Comparison of ENCODE assay signal across 22 cellular contexts in genomic region chr1:239164451-239165180, GRCh38.
DNase-seq lines count a peak whose midpoint lies in the region; ATAC-seq, FAIRE-seq and TF ChIP-seq lines count a peak whose summit lies in the region.
"Had no signal": no experiment of that assay in that cellular context is flagged by ENCODE, and none has a peak within 500 bp of the region (broad histone marks: within the 10 kb centered on the region; RNA-seq: fewer than 3 reads in every experiment).

No MANE protein-coding gene starts in this region.

- H3K4me1 Mint-ChIP-seq in immature natural killer cell = no peaks in the 10 kb centered on the region
- H3K4me1 Mint-ChIP-seq: GM23338, H9 had no signal

- BruUV-seq in PC-3 (replicated peaks; lab: Mats Ljungman, UMichigan) = no TSS peak

- DNase-seq in HPDE6-E6E7 (ENCODE audit: extremely low spot score) (peak; percentile 31), PC-3 (peak; percentile 97), bronchial epithelial cell (ENCODE audit: low read depth) (peak; percentile 90), renal cortical epithelial cell (ENCODE audit: low read depth) (peak; percentile 17), immature natural killer cell (no peak)
- DNase-seq in activated CD8-positive, alpha-beta memory T cell treated with anti-CD3 and anti-CD28 coated beads for 24 hours = no peak
- DNase-seq: C1 segment of cervical spinal cord; Caco-2; CD8-positive, alpha-beta T cell; DMS 273 treated with DMSO at 0.1 percent for 48 hours; DMS79 treated with DMSO at 0.1 percent for 48 hours; H9; KBM-7; MM.1S; NCI-H2029; NCI-H526 treated with DMSO at 0.1 percent for 48 hours; Right ventricle myocardium superior had no signal

- no peaks in the 10 kb centered on the region for H4K20me1 ChIP-seq in PC-3 (ENCODE audit: low read length)

- CTCF ChIA-PET in PC-3 (lab: Charles Lee) = no interaction called here

- no peaks in the 10 kb centered on the region for H3K36me3 Mint-ChIP-seq in immature natural killer cell
- H3K36me3 Mint-ChIP-seq: CD8-positive, alpha-beta T cell had no signal

- peaks cover 26% of the 10 kb centered on the region for H3K4me1 ChIP-seq in PC-3 (ENCODE audit: insufficient read depth, low read length)
- H3K4me1 ChIP-seq: Caco-2, SJSA1 had no signal

- no peak overlapping the region for H2AFZ ChIP-seq in PC-3 (ENCODE audit: low read length)
- H2AFZ ChIP-seq: GM23338 had no signal

- intact Hi-C loops in PC-3 (cut with micrococcal nuclease) = loop anchor here (5.0 to 10.0 kb wide), 2 partner anchors 202 to 220 kb away; partner anchors contain the start of gene CHRM3

- H3F3A ChIP-seq in PC-3 (ENCODE audit: low read length, unreplicated experiment) = peaks cover 4% of the 10 kb centered on the region

- POLR2A ChIA-PET in PC-3 (lab: Charles Lee; ENCODE audit: unreplicated experiment) = interaction anchor here (0.6 kb wide), 1 partner anchor 184 kb away, joined by 6 read pairs; no protein-coding TSS in a partner anchor

- H3K27ac Mint-ChIP-seq in immature natural killer cell = no peak overlapping the region
- H3K27ac Mint-ChIP-seq: CD8-positive, alpha-beta T cell; GM23338; H9 had no signal

- no peak overlapping the region for H3K4me3 Mint-ChIP-seq in immature natural killer cell
- H3K4me3 Mint-ChIP-seq: CD8-positive, alpha-beta T cell; GM23338; H9 had no signal

- no peaks in the 10 kb centered on the region; the same call in 1 of the 2 replicates for H3K9me3 ChIP-seq in PC-3 (ENCODE audit: low read length)
- H3K9me3 ChIP-seq: Caco-2, SJSA1 had no signal

- H3K27ac ChIP-seq in PC-3 (ENCODE audit: low read length) = peak overlapping the region; percentile 38
- H3K27ac ChIP-seq: SJSA1 had no signal

- H3K36me3 ChIP-seq in PC-3 (ENCODE audit: low read depth, low read length) = no peaks in the 10 kb centered on the region
- no peaks in the 10 kb centered on the region for H3K36me3 ChIP-seq in bronchial epithelial cell (ENCODE audit: control insufficient read depth, insufficient read depth, low read length)
- H3K36me3 ChIP-seq: SJSA1 had no signal

- H3K9me3 Mint-ChIP-seq in immature natural killer cell = peaks cover under 1 to 9% (median 3%) of the 10 kb centered on the region in 6 donors
- H3K9me3 Mint-ChIP-seq: GM23338 had no signal

- no peaks in the 10 kb centered on the region for H3K79me2 ChIP-seq in PC-3 (ENCODE audit: low read length)

- ATAC-seq in PC-3 = peak; percentile 46
- no peak for ATAC-seq in GM18517 (IDR thresholded peaks at IDR 0.05; ENCODE audit: unreplicated experiment)
- ATAC-seq: CD8-positive, alpha-beta T cell; GM23338; Panc1 had no signal

- H3K9ac ChIP-seq in PC-3 (ENCODE audit: low read length) = no peak overlapping the region

- no peak overlapping the region for H3K4me3 ChIP-seq in PC-3 (ENCODE audit: low read length)
- H3K4me3 ChIP-seq in bronchial epithelial cell (ENCODE audit: low read depth, low read length) = no peak overlapping the region
- H3K4me3 ChIP-seq: GM23338, SJSA1 had no signal

- no peak overlapping the region for H3K4me2 ChIP-seq in PC-3 (ENCODE audit: low read length)
- H3K4me2 ChIP-seq: GM23338 had no signal

- H3K27me3 ChIP-seq in PC-3 (ENCODE audit: low read length) (no peaks in the 10 kb centered on the region), bronchial epithelial cell (ENCODE audit: control insufficient read depth, insufficient read depth, low read length) (no peaks in the 10 kb centered on the region)
- H3K27me3 ChIP-seq: SJSA1 had no signal

- no peaks in the 10 kb centered on the region for H3K27me3 Mint-ChIP-seq in immature natural killer cell (ENCODE audit: low read depth in 3 of 3)

- H3K9me2 ChIP-seq in PC-3 (replicated peaks; ENCODE audit: low read length) = no peaks in the 10 kb centered on the region

- TF ChIP-seq CTCF in PC-3 (conservative IDR thresholded peaks at IDR 0.05; ENCODE audit: low read depth, low read length) = no peak
- no peak for TF ChIP-seq CTCF in bronchial epithelial cell (IDR thresholded peaks at IDR 0.05; ENCODE audit: insufficient read depth, low read length, severe bottlenecking)

- FAIRE-seq in bronchial epithelial cell (lab: Jason Lieb, UNC) = no peak
- FAIRE-seq: GM12892 had no signal

Comparison
In these comparisons a context has a peak if more than half of its experiments do, and no peak if none do; other contexts are left out.
1. DNase-seq: peak in HPDE6-E6E7 (single experiment), PC-3 (single experiment), bronchial epithelial cell (single experiment) and renal cortical epithelial cell (single experiment); none in immature natural killer cell (0 of 3) and activated CD8-positive, alpha-beta memory T cell treated with anti-CD3 and anti-CD28 coated beads for 24 hours (single experiment).